ENCODE assay signal across 16 cellular contexts in genomic region chr15:39188314-39188713, GRCh38.
DNase-seq lines count a peak whose midpoint lies in the region; ATAC-seq and TF ChIP-seq lines count a peak whose summit lies in the region.
"Had no signal": no experiment of that assay in that cellular context is flagged by ENCODE, and none has a peak within 500 bp of the region (broad histone marks: within the 10 kb centered on the region; RNA-seq: fewer than 3 reads in every experiment).

No MANE protein-coding gene starts in this region.

- H3K4me1 ChIP-seq in RWPE2 (ENCODE audit: insufficient read depth, poor library complexity, severe bottlenecking) (peaks cover 67% of the 10 kb centered on the region), skeletal muscle satellite cell (ENCODE audit: control insufficient read depth, insufficient read depth, low read length) (peaks cover 63% of the 10 kb centered on the region)

- no peak overlapping the region for H3K4me2 ChIP-seq in skeletal muscle satellite cell (ENCODE audit: low read length)

- H3K9me3 ChIP-seq in RWPE2 (ENCODE audit: severe bottlenecking) (no peaks in the 10 kb centered on the region), skeletal muscle satellite cell (replicated peaks; ENCODE audit: low read length) (no peaks in the 10 kb centered on the region)

- H3K36me3 ChIP-seq in RWPE2 (ENCODE audit: low read depth) (no peaks in the 10 kb centered on the region), skeletal muscle satellite cell (ENCODE audit: insufficient read depth, low read length) (no peaks in the 10 kb centered on the region)

- H3K27me3 ChIP-seq in RWPE2 (ENCODE audit: insufficient read depth, poor library complexity, severe bottlenecking) (no peaks in the 10 kb centered on the region), skeletal muscle satellite cell (ENCODE audit: control insufficient read depth, insufficient read depth, low read length) (no peaks in the 10 kb centered on the region)

- H3K4me3 ChIP-seq in RWPE2 (ENCODE audit: severe bottlenecking) (no peak overlapping the region), skeletal muscle satellite cell (ENCODE audit: low read length) (no peak overlapping the region)
- H3K4me3 ChIP-seq: GM12878 had no signal

- peak; percentile 45 for DNase-seq in GM03348 (ENCODE audit: low spot score)
- no peak for DNase-seq in RWPE2 (ENCODE audit: low spot score)
- peak; percentile 73 for DNase-seq in fibroblast of peridontal ligament (ENCODE audit: extremely low read depth)
- DNase-seq in GM19240 (ENCODE audit: insufficient read length, low spot score): no peak
- DNase-seq: DMS153, MM.1S, NCI-H1105, NCI-H1694 treated with DMSO at 0.1 percent for 48 hours, SHP77 had no signal

- no peak for TF ChIP-seq CTCF in RWPE2 (IDR thresholded peaks at IDR 0.05; ENCODE audit: poor library complexity, severe bottlenecking)

- no peak for ATAC-seq in RWPE2 (ENCODE audit: low read depth)
- no peak for ATAC-seq in GM21367 (IDR thresholded peaks at IDR 0.05; ENCODE audit: unreplicated experiment)
- ATAC-seq in GM18520 (IDR thresholded peaks at IDR 0.05; ENCODE audit: unreplicated experiment): no peak
- ATAC-seq: GM12878, HepG2, Panc1 had no signal

- H3K9ac ChIP-seq in skeletal muscle satellite cell (ENCODE audit: low read depth, low read length): peak overlapping the region; percentile 28

- peak overlapping the region; percentile 100 for H3K27ac ChIP-seq in RWPE2 (ENCODE audit: poor library complexity, severe bottlenecking)
- H3K27ac ChIP-seq: C4-2B had no signal

Comparison
In these comparisons a context has a peak if more than half of its experiments do, and no peak if none do; other contexts are left out.
1. DNase-seq: peak in GM03348 (single experiment) and fibroblast of peridontal ligament (single experiment); none in RWPE2 (single experiment) and GM19240 (single experiment).